Comparison of ENCODE assay signal across 8 cellular contexts in the genomic region with DNA sequence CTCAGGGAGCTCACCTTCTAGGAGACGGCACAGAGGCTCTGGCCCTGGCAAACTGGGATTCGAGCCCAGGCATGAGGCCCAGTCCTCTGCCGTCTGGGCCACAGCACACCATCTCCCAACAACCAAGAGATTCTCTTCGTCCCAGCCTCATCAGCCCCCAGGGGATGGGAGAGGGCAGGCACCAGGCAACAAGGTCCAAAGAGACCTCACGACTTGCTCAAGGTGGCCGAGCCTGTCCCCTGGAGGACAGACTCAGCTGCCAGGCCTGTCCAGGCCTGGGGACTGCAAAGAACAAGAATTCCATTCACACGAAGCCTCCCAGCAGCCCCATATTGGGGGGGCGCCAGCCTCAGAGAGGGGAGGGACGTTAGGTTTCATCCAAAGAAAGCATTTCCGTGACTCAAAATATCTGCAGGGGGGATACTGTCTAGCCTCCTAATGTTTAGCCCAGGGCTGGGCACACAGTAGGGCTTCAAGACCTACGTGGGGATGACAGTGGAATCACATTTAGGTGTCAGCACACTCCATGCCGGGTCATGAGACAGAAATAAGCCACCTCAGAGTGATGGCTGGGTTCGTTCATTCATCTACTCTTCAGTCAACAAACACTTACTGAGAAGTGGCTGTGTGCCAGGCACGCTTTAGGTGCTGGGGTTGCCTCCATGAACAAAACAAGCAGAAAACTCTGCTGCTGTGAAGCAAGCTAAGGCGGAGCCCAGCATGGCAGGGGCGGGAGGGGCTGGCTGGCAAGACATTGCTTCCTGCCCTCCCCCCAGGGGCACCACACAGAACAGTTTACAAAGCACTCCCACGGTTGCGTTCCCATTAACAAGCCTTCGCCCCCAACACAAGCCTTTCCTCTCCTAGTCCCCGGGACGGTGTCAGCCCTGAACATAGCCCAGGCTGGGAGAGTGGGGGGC. TPM values are rescaled to one million over a fixed set of nuclear protein-coding genes. Genes with fewer than 3 reads are reported as not detected.
DNase-seq lines count a peak whose midpoint lies in the region; ATAC-seq and TF ChIP-seq lines count a peak whose summit lies in the region.

No MANE protein-coding gene starts in this region.

- no peaks in the 10 kb centered on the region for H3K9me3 ChIP-seq in Panc1 (ENCODE audit: control insufficient read depth, insufficient read depth, low read depth, low read length)

- no peak overlapping the region for H3K4me3 ChIP-seq in Panc1 (ENCODE audit: low read depth in 2 of 2, low read length in 2 of 2)

- H3K36me3 ChIP-seq in Panc1 (ENCODE audit: control insufficient read depth, insufficient read depth, low read length): no peaks in the 10 kb centered on the region

- H3K27me3 ChIP-seq in Panc1 (ENCODE audit: control insufficient read depth, insufficient read depth, low read length): no peaks in the 10 kb centered on the region

- POLR2A ChIA-PET in Panc1 (lab: Charles Lee): interaction anchor here (1.9 kb wide), 1 partner anchor 15 kb away, joined by 6 read pairs; the partner anchor contains the start of gene PPP1CA

- DNase-seq in H4 (ENCODE audit: low spot score): peak; percentile 57
- DNase-seq in Panc1 (ENCODE audit: low read depth, low spot score): no peak
- no peak for DNase-seq in G401 (ENCODE audit: low spot score)
- DNase-seq in AG20443 (ENCODE audit: low spot score): no peak
- no peak for DNase-seq in COLO829 (ENCODE audit: low spot score)

- intact Hi-C loops in Panc1 (cut with micrococcal nuclease; ENCODE audit: unreplicated experiment): no loop called here

- no peaks in the 10 kb centered on the region for H3K9me3 Mint-ChIP-seq in nephron

- H3K27ac ChIP-seq in Panc1 (ENCODE audit: low read length) (peak overlapping the region; percentile 54; the same call in 1 of the 2 replicates), angular gyrus (ENCODE audit: low read depth, low read length) (peak overlapping the region; percentile 100)

- peaks cover 56% of the 10 kb centered on the region for H3K4me1 ChIP-seq in Panc1 (ENCODE audit: control insufficient read depth, insufficient read depth, low read length)

- H3K4me3 Mint-ChIP-seq in nephron: peak overlapping the region; percentile 65 to 81 (median 78)

- no peaks in the 10 kb centered on the region for H3K36me3 Mint-ChIP-seq in nephron (ENCODE audit: low read depth)

- peaks cover 42% of the 10 kb centered on the region for H3K27me3 Mint-ChIP-seq in nephron (ENCODE audit: low read depth)

- peaks cover 32% of the 10 kb centered on the region for H3K4me1 Mint-ChIP-seq in nephron

- ATAC-seq in Panc1 (no peak), HG02759 (IDR thresholded peaks at IDR 0.05; ENCODE audit: unreplicated experiment) (no peak)

- CTCF ChIA-PET in Panc1 (lab: Charles Lee): interaction anchor here (0.6 kb wide), 1 partner anchor 59 kb away, joined by 3 read pairs; no protein-coding TSS in a partner anchor

- in situ Hi-C loops in Panc1 (cut with HindIII; ENCODE audit: low pct_unique_long_range_greater_than_20kb, low sequenced_read_pairs) (no loop called here), G401 (cut with HindIII; ENCODE audit: low sequenced_read_pairs) (no loop called here)

- TSS peak; percentile 31 for BruUV-seq in Panc1 (replicated peaks; lab: Mats Ljungman, UMichigan)

- H3K27ac Mint-ChIP-seq in nephron: peak overlapping the region; percentile 63 to 89 (median 67)

- no peak for TF ChIP-seq CTCF in Panc1 (IDR thresholded peaks at IDR 0.05)
- no peak for TF ChIP-seq CTCF in nephron (IDR thresholded peaks at IDR 0.05; ENCODE audit: unreplicated experiment in 3 of 3)

RNA-seq across cellular contexts. Expression of gene CARNS1, which starts 1.2 kb away (rescaled TPM):
- not detected in 2 replicates for total RNA-seq in H4 (2014; rRNA removed; shearing (Covaris generic))
- 1.0 TPM for total RNA-seq in Panc1 (2021; ENCODE audit: unreplicated experiment)
- polyA plus RNA-seq in Panc1 (2012; ENCODE audit: insufficient read length): 1.4 TPM
- not detected in 2 replicates for total RNA-seq in G401 (2014; rRNA removed; shearing (Covaris generic))

RNA-seq across cellular contexts. Expression of gene RPS6KB2, which starts 11.6 kb away (rescaled TPM):
- total RNA-seq in H4 (2014; rRNA removed; shearing (Covaris generic)): 38.1 and 51.3 TPM in 2 replicates
- 68.5 TPM for total RNA-seq in Panc1 (2021; ENCODE audit: unreplicated experiment)
- polyA plus RNA-seq in Panc1 (2012; ENCODE audit: insufficient read length): 87.9 TPM
- 121 and 125 TPM in 2 replicates for total RNA-seq in G401 (2014; rRNA removed; shearing (Covaris generic))

RNA-seq across cellular contexts. Expression of gene TBC1D10C, which starts 12.8 kb away (rescaled TPM):
- total RNA-seq in H4 (2014; rRNA removed; shearing (Covaris generic)): not detected in 2 replicates
- total RNA-seq in Panc1 (2021; ENCODE audit: unreplicated experiment): 0.33 TPM
- polyA plus RNA-seq in Panc1 (2012; ENCODE audit: insufficient read length): 0.68 TPM
- total RNA-seq in G401 (2014; rRNA removed; shearing (Covaris generic)): 0.10 and 0.31 TPM in 2 replicates

RNA-seq across cellular contexts. Expression of gene PPP1CA, which starts 15.0 kb away (rescaled TPM):
- total RNA-seq in H4 (2014; rRNA removed; shearing (Covaris generic)): 212 and 231 TPM in 2 replicates
- total RNA-seq in Panc1 (2021; ENCODE audit: unreplicated experiment): 361 TPM
- polyA plus RNA-seq in Panc1 (2012; ENCODE audit: insufficient read length): 412 TPM
- 319 TPM in 2 replicates for total RNA-seq in G401 (2014; rRNA removed; shearing (Covaris generic))

RNA-seq across cellular contexts. Expression of gene PTPRCAP, which starts 20.8 kb away (rescaled TPM):
- 0.41 and 4.0 TPM in 2 replicates for total RNA-seq in H4 (2014; rRNA removed; shearing (Covaris generic))
- total RNA-seq in Panc1 (2021; ENCODE audit: unreplicated experiment): 0.82 TPM
- 2.0 TPM for polyA plus RNA-seq in Panc1 (2012; ENCODE audit: insufficient read length)
- total RNA-seq in G401 (2014; rRNA removed; shearing (Covaris generic)): not detected in 2 replicates
